In the genomic region with DNA sequence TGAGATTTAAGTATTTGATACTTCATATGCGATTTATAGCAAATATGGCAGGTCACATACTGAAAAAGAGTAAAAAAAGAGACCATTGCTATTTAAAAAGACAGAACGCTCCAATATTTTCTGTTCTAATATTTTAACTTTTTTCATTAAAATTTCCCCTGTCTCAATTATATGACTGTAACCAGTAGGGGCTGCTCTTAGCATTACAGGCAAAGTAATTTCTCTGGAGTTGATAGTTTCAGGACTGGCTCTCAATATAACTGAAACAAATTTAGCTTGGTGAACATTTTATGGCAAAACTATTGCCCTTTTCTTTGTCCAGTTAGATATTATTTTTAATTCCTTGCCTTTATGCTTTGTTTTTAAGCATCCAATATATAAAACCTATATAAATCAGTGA, we compare ENCODE assay signal across 13 cellular contexts.
DNase-seq lines count a peak whose midpoint lies in the region; ATAC-seq and TF ChIP-seq lines count a peak whose summit lies in the region.
"Had no signal": no experiment of that assay in that cellular context is flagged by ENCODE, and none has a peak within 500 bp of the region (broad histone marks: within the 10 kb centered on the region; RNA-seq: fewer than 3 reads in every experiment).

No MANE protein-coding gene starts in this region.

- POLR2A ChIA-PET in activated CD8-positive, alpha-beta T cell treated with anti-CD3 and anti-CD28 coated beads, Interleukin-2, amount 10 ng/mL, durations not matched to agents 7 days and 5 days (lab: Charles Lee), result no interaction called here
- POLR2A ChIA-PET in HEK293T (lab: Yijun Ruan, JAX), result no interaction called here

- H3K27ac ChIP-seq in GM23248 (no peak overlapping the region), endodermal cell (ENCODE audit: low read depth, low read length) (no peak overlapping the region), right atrium auricular region (no peak overlapping the region)
- H3K27ac ChIP-seq: sigmoid colon, suprapubic skin had no signal

- H3K9me3 Mint-ChIP-seq in endodermal cell (no peaks in the 10 kb centered on the region), nephron (peaks cover 4% of the 10 kb centered on the region)
- peaks cover 17% of the 10 kb centered on the region for H3K9me3 Mint-ChIP-seq in activated CD8-positive, alpha-beta T cell treated with anti-CD3 and anti-CD28 coated beads, Interleukin-2, amount 10 ng/mL, durations not matched to agents 7 days and 5 days (ENCODE audit: insufficient read depth)

- CTCF ChIA-PET in activated CD8-positive, alpha-beta T cell treated with anti-CD3 and anti-CD28 coated beads, Interleukin-2, amount 10 ng/mL, durations not matched to agents 7 days and 5 days (lab: Charles Lee), result no interaction called here
- CTCF ChIA-PET in HEK293T (lab: Yijun Ruan, JAX), result interaction anchor here (0.6 kb wide), 3 partner anchors 179 to 1799 kb away, joined by 3 read pairs; no protein-coding TSS in a partner anchor

- H3K36me3 ChIP-seq in GM23248 (ENCODE audit: low read depth), result no peaks in the 10 kb centered on the region
- H3K36me3 ChIP-seq in endodermal cell (ENCODE audit: control insufficient read depth, insufficient read depth, low read length), result no peaks in the 10 kb centered on the region
- H3K36me3 ChIP-seq in right atrium auricular region, result no peaks in the 10 kb centered on the region
- H3K36me3 ChIP-seq: sigmoid colon, suprapubic skin had no signal

- H3K27ac Mint-ChIP-seq in endodermal cell (no peak overlapping the region), nephron (no peak overlapping the region)
- H3K27ac Mint-ChIP-seq in activated CD8-positive, alpha-beta T cell treated with anti-CD3 and anti-CD28 coated beads, Interleukin-2, amount 10 ng/mL, durations not matched to agents 7 days and 5 days, result no peak overlapping the region
- H3K27ac Mint-ChIP-seq: CD8-positive, alpha-beta T cell had no signal

- H2AFZ ChIP-seq in GM23248, result no peak overlapping the region

- no peak overlapping the region for H3K4me2 ChIP-seq in GM23248 (ENCODE audit: unreplicated experiment)

- no peaks in the 10 kb centered on the region for H3K4me1 ChIP-seq in GM23248 (ENCODE audit: insufficient read depth)
- H3K4me1 ChIP-seq in endodermal cell (ENCODE audit: control insufficient read depth, insufficient read depth, low read length), result no peaks in the 10 kb centered on the region
- no peaks in the 10 kb centered on the region for H3K4me1 ChIP-seq in right atrium auricular region
- H3K4me1 ChIP-seq: sigmoid colon, suprapubic skin had no signal

- H3K27me3 Mint-ChIP-seq in endodermal cell (ENCODE audit: insufficient read depth), result no peaks in the 10 kb centered on the region
- H3K27me3 Mint-ChIP-seq in nephron (ENCODE audit: low read depth), result no peaks in the 10 kb centered on the region
- H3K27me3 Mint-ChIP-seq in activated CD8-positive, alpha-beta T cell treated with anti-CD3 and anti-CD28 coated beads, Interleukin-2, amount 10 ng/mL, durations not matched to agents 7 days and 5 days (ENCODE audit: low read depth), result no peaks in the 10 kb centered on the region

- no peak overlapping the region for H3K4me3 ChIP-seq in GM23248
- H3K4me3 ChIP-seq in endodermal cell (ENCODE audit: low read length), result no peak overlapping the region
- H3K4me3 ChIP-seq in right atrium auricular region, result no peak overlapping the region
- H3K4me3 ChIP-seq: sigmoid colon, suprapubic skin had no signal

- 78 to 81% methylated on average over 2 of the region's 2 CpGs for WGBS in GM23248 (ENCODE audit: low coverage in 1 of 2, low lambda C conversion rate in 2 of 2, missing lambda C conversion rate in 2 of 2), 2 experiments
- WGBS in endodermal cell (ENCODE audit: insufficient coverage in 1 of 2, insufficient read length in 1 of 2), 2 experiments, result 89 to 100% methylated on average over 1 to 2 of the region's 2 CpGs

- H3K4me3 Mint-ChIP-seq in endodermal cell, result no peak overlapping the region
- no peak overlapping the region for H3K4me3 Mint-ChIP-seq in nephron
- H3K4me3 Mint-ChIP-seq in activated CD8-positive, alpha-beta T cell treated with anti-CD3 and anti-CD28 coated beads, Interleukin-2, amount 10 ng/mL, durations not matched to agents 7 days and 5 days, result no peak overlapping the region
- H3K4me3 Mint-ChIP-seq: CD8-positive, alpha-beta T cell had no signal

- TF ChIP-seq CTCF in endodermal cell (conservative IDR thresholded peaks at IDR 0.05) (peak; percentile 69), nephron (IDR thresholded peaks at IDR 0.05; ENCODE audit: unreplicated experiment in 3 of 3) (peak; percentile 57 to 66 (median 63)), right atrium auricular region (IDR thresholded peaks at IDR 0.05) (no peak)

- in situ Hi-C loops in GM23248 (cut with MboI), result no loop called here

- H3K36me3 Mint-ChIP-seq in endodermal cell (ENCODE audit: low read depth), result no peaks in the 10 kb centered on the region
- no peaks in the 10 kb centered on the region for H3K36me3 Mint-ChIP-seq in nephron (ENCODE audit: low read depth)
- no peaks in the 10 kb centered on the region for H3K36me3 Mint-ChIP-seq in activated CD8-positive, alpha-beta T cell treated with anti-CD3 and anti-CD28 coated beads, Interleukin-2, amount 10 ng/mL, durations not matched to agents 7 days and 5 days (ENCODE audit: low read depth)
- H3K36me3 Mint-ChIP-seq: CD8-positive, alpha-beta T cell had no signal

- H3K9me2 ChIP-seq in GM23248 (ENCODE audit: insufficient read depth), result no peaks in the 10 kb centered on the region

- no peaks in the 10 kb centered on the region for H3K27me3 ChIP-seq in GM23248 (replicated peaks; ENCODE audit: insufficient read depth)
- no peaks in the 10 kb centered on the region for H3K27me3 ChIP-seq in endodermal cell (ENCODE audit: control insufficient read depth, insufficient read depth, low read length, poor library complexity, severe bottlenecking)
- no peaks in the 10 kb centered on the region for H3K27me3 ChIP-seq in right atrium auricular region
- H3K27me3 ChIP-seq: sigmoid colon, suprapubic skin had no signal

- no peaks in the 10 kb centered on the region for H3K79me2 ChIP-seq in GM23248 (ENCODE audit: insufficient read depth)

- no peaks in the 10 kb centered on the region for H3F3A ChIP-seq in GM23248 (ENCODE audit: insufficient read depth)

- H3K9ac ChIP-seq in GM23248 (no peak overlapping the region), endodermal cell (ENCODE audit: extremely low read depth, low read length, poor library complexity, severe bottlenecking) (no peak overlapping the region)

- peak; percentile 7 for DNase-seq in GM23248
- DNase-seq in NCI-H446 treated with DMSO at 0.1 percent for 48 hours (lab: John Stamatoyannopoulos, UW), result peak; percentile 22
- DNase-seq in endodermal cell, result no peak
- no peak for DNase-seq in stimulated activated naive CD4-positive, alpha-beta T cell (lab: John Stamatoyannopoulos, UW)
- no peak for DNase-seq in activated CD8-positive, alpha-beta T cell treated with anti-CD3 and anti-CD28 coated beads, Interleukin-2, amount 10 ng/mL, durations not matched to agents 7 days and 5 days
- DNase-seq in right atrium auricular region (ENCODE audit: low spot score), result no peak
- DNase-seq in HEK293T (ENCODE audit: extremely low spot score), result no peak
- DNase-seq: activated CD4-positive, alpha-beta T cell treated with anti-CD3 and anti-CD28 coated beads for 48 hours; CD8-positive, alpha-beta T cell; NCI-H1092 treated with DMSO at 0.1 percent for 48 hours; sigmoid colon had no signal

- H3K9me3 ChIP-seq in GM23248 (ENCODE audit: low read depth) (no peaks in the 10 kb centered on the region), endodermal cell (ENCODE audit: control insufficient read depth, low read length) (no peaks in the 10 kb centered on the region), right atrium auricular region (no peaks in the 10 kb centered on the region)
- H3K9me3 ChIP-seq: sigmoid colon, suprapubic skin had no signal

- H3K4me1 Mint-ChIP-seq in endodermal cell (no peaks in the 10 kb centered on the region), nephron (peaks cover 6% of the 10 kb centered on the region)
- no peaks in the 10 kb centered on the region for H3K4me1 Mint-ChIP-seq in activated CD8-positive, alpha-beta T cell treated with anti-CD3 and anti-CD28 coated beads, Interleukin-2, amount 10 ng/mL, durations not matched to agents 7 days and 5 days (ENCODE audit: low read depth)

- ATAC-seq in activated CD8-positive, alpha-beta T cell treated with anti-CD3 and anti-CD28 coated beads, Interleukin-2, amount 10 ng/mL, durations not matched to agents 7 days and 5 days, result no peak
- ATAC-seq: CD8-positive, alpha-beta T cell had no signal

- H4K20me1 ChIP-seq in GM23248 (ENCODE audit: insufficient read depth), result no peaks in the 10 kb centered on the region

TF ChIP-seq in HEK293T, 16 proteins besides CTCF, POLR2A, EP300 and RAD21:
- TF ChIP-seq FOXM1 (IDR thresholded peaks at IDR 0.05; ENCODE audit: borderline replicate concordance) (no peak), BHLHE40 (IDR thresholded peaks at IDR 0.05; ENCODE audit: borderline replicate concordance) (no peak), ARNT (IDR thresholded peaks at IDR 0.05) (no peak), SP1 (IDR thresholded peaks at IDR 0.05) (no peak)
TF ChIP-seq in HEK293T: peak in this region for 0.

Comparison
In these comparisons a context has a peak if more than half of its experiments do, and no peak if none do; other contexts are left out.
1. DNase-seq: peak in GM23248 (single experiment) and NCI-H446 treated with DMSO at 0.1 percent for 48 hours (single experiment); none in endodermal cell (single experiment), stimulated activated naive CD4-positive, alpha-beta T cell (0 of 6), activated CD8-positive, alpha-beta T cell treated with anti-CD3 and anti-CD28 coated beads, Interleukin-2, amount 10 ng/mL, durations not matched to agents 7 days and 5 days (single experiment), right atrium auricular region (single experiment) and HEK293T (single experiment).
2. CTCF ChIP-seq: peak in endodermal cell (single experiment) and nephron (3 of 3); none in right atrium auricular region (0 of 2).